21 cellular contexts compared by ENCODE assay signal in the genomic region with DNA sequence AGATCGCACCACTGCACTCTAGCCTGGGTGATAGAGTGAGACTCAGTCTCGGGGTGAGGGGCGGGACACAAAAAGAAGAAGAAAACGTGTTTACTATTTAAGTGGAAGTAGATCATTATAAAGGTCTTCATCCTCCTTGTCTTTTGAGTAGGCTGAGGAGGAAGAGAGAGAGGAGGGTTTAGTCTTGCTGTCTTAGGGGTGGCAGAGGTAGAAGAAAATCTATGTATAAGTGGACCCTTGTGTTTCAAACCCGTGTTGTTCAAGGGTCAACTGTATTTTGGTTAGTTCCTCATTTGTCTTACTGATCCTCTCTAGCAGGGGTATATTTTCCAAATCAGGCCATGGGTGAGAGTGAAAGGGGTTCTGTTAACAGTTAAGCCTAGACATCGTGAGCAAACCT. TPM values are rescaled to one million over a fixed set of nuclear protein-coding genes. Genes with fewer than 3 reads are reported as not detected.
DNase-seq lines count a peak whose midpoint lies in the region; ATAC-seq and TF ChIP-seq lines count a peak whose summit lies in the region.
"Had no signal": no experiment of that assay in that cellular context is flagged by ENCODE, and none has a peak within 500 bp of the region (broad histone marks: within the 10 kb centered on the region; RNA-seq: fewer than 3 reads in every experiment).

No MANE protein-coding gene starts in this region.

- H3K36me3 Mint-ChIP-seq in endodermal cell (ENCODE audit: low read depth): peaks cover 39% of the 10 kb centered on the region
- H3K36me3 Mint-ChIP-seq in progenitor cell of endocrine pancreas (ENCODE audit: insufficient read depth): peaks cover 1% of the 10 kb centered on the region

- H3K9me3 ChIP-seq in HUES48 (ENCODE audit: control insufficient read depth, insufficient read depth, low read length) (no peaks in the 10 kb centered on the region), endodermal cell (ENCODE audit: control insufficient read depth, low read length) (no peaks in the 10 kb centered on the region), esophagus squamous epithelium (no peaks in the 10 kb centered on the region)
- H3K9me3 ChIP-seq: BLaER1 treated with 17β-estradiol and CSF1 and Interleukin-3, amounts not matched to agents 10 nM and 100 nM had no signal

- H3K9me3 Mint-ChIP-seq in endodermal cell (no peaks in the 10 kb centered on the region), progenitor cell of endocrine pancreas (ENCODE audit: low read depth) (no peaks in the 10 kb centered on the region)

- TF ChIP-seq POLR2A in NB4 (IDR thresholded peaks at IDR 0.05; ENCODE audit: extremely low read depth, insufficient read length) (no peak), esophagus squamous epithelium (IDR thresholded peaks at IDR 0.05) (no peak)

- TF ChIP-seq CTCF in NB4 (IDR thresholded peaks at IDR 0.05; ENCODE audit: low read depth, low read length) (no peak), endodermal cell (conservative IDR thresholded peaks at IDR 0.05) (no peak), progenitor cell of endocrine pancreas (IDR thresholded peaks at IDR 0.05; ENCODE audit: unreplicated experiment) (no peak), esophagus squamous epithelium (IDR thresholded peaks at IDR 0.05) (no peak)

- H3K9ac ChIP-seq in HUES48 (ENCODE audit: low read depth, low read length) (no peak overlapping the region), endodermal cell (ENCODE audit: extremely low read depth, low read length, poor library complexity, severe bottlenecking) (no peak overlapping the region)
- H3K9ac ChIP-seq: BLaER1 treated with 17β-estradiol and CSF1 and Interleukin-3, amounts not matched to agents 10 nM and 100 nM had no signal

- H3K4me3 ChIP-seq in HUES48 (ENCODE audit: low read depth, low read length): no peak overlapping the region
- no peak overlapping the region for H3K4me3 ChIP-seq in NB4 (ENCODE audit: low read depth, low read length)
- H3K4me3 ChIP-seq in endodermal cell (ENCODE audit: low read length): no peak overlapping the region
- no peak overlapping the region for H3K4me3 ChIP-seq in esophagus squamous epithelium
- H3K4me3 ChIP-seq: BLaER1 treated with 17β-estradiol and CSF1 and Interleukin-3, amounts not matched to agents 10 nM and 100 nM had no signal

- H3K36me3 ChIP-seq in HUES48 (ENCODE audit: control insufficient read depth, insufficient read depth, low read length) (peaks cover 70% of the 10 kb centered on the region), endodermal cell (ENCODE audit: control insufficient read depth, insufficient read depth, low read length) (peaks cover 18% of the 10 kb centered on the region), esophagus squamous epithelium (no peaks in the 10 kb centered on the region)
- H3K36me3 ChIP-seq: BLaER1 treated with 17β-estradiol and CSF1 and Interleukin-3, amounts not matched to agents 10 nM and 100 nM had no signal

- H3K4me3 Mint-ChIP-seq in endodermal cell: no peak overlapping the region
- no peak overlapping the region for H3K4me3 Mint-ChIP-seq in progenitor cell of endocrine pancreas (ENCODE audit: low read depth)

- H3K27me3 ChIP-seq in HUES48 (ENCODE audit: control insufficient read depth, insufficient read depth, low read length) (no peaks in the 10 kb centered on the region), endodermal cell (ENCODE audit: control insufficient read depth, insufficient read depth, low read length, poor library complexity, severe bottlenecking) (no peaks in the 10 kb centered on the region), esophagus squamous epithelium (no peaks in the 10 kb centered on the region)
- H3K27me3 ChIP-seq: BLaER1 treated with 17β-estradiol and CSF1 and Interleukin-3, amounts not matched to agents 10 nM and 100 nM had no signal

- H3K4me1 ChIP-seq in HUES48 (ENCODE audit: control insufficient read depth, insufficient read depth, low read length): peaks cover 86% of the 10 kb centered on the region
- peaks cover 14% of the 10 kb centered on the region for H3K4me1 ChIP-seq in endodermal cell (ENCODE audit: control insufficient read depth, insufficient read depth, low read length)
- H3K4me1 ChIP-seq in esophagus squamous epithelium: peaks cover 0 to 9% (median 0%) of the 10 kb centered on the region in 3 donors

- H3K27me3 Mint-ChIP-seq in endodermal cell (ENCODE audit: insufficient read depth) (no peaks in the 10 kb centered on the region), progenitor cell of endocrine pancreas (no peaks in the 10 kb centered on the region)

- ATAC-seq in HG02852 (IDR thresholded peaks at IDR 0.05; ENCODE audit: unreplicated experiment): no peak
- ATAC-seq: HCT116, PC-3, SK-N-SH treated with all-trans-retinoic acid at 6 μM for 48 hours had no signal

- H3K4me1 Mint-ChIP-seq in endodermal cell (peaks cover 73% of the 10 kb centered on the region), progenitor cell of endocrine pancreas (ENCODE audit: low read depth) (peaks cover 40% of the 10 kb centered on the region)

- intact Hi-C loops in esophagus squamous epithelium (cut with DNase I): no loop called here

- WGBS in endodermal cell (ENCODE audit: insufficient coverage in 1 of 2, insufficient read length in 1 of 2), 2 experiments: 88 to 92% methylated on average over 5 to 6 of the region's 6 CpGs
- WGBS in esophagus squamous epithelium, 2 donors: 64 to 81% methylated on average over 5 to 6 of the region's 6 CpGs

- peak overlapping the region; percentile 23 for H3K27ac ChIP-seq in HUES48 (ENCODE audit: low read depth, low read length)
- H3K27ac ChIP-seq in endodermal cell (ENCODE audit: low read depth, low read length): peak overlapping the region; percentile 27
- H3K27ac ChIP-seq in esophagus squamous epithelium: no peak overlapping the region
- H3K27ac ChIP-seq: BLaER1 treated with 17β-estradiol and CSF1 and Interleukin-3, amounts not matched to agents 10 nM and 100 nM had no signal

- DNase-seq in NB4 (ENCODE audit: low read depth): peak; percentile 57
- DNase-seq in endodermal cell: no peak
- DNase-seq in progenitor cell of endocrine pancreas (ENCODE audit: low spot score, unreplicated experiment): no peak
- DNase-seq in activated effector memory CD4-positive, alpha-beta T cell treated with Interleukin-2 at 50 U/mL for 16 hours: no peak
- DNase-seq in esophagus squamous epithelium (lab: John Stamatoyannopoulos, UW): no peak
- DNase-seq: DMS79 treated with DMSO at 0.1 percent for 48 hours, NCI-H1417 treated with DMSO at 0.1 percent for 48 hours, NCI-H187 treated with DMSO at 0.1 percent for 48 hours, NCI-H2227 treated with DMSO at 0.1 percent for 48 hours, NCI-H524, NCI-H82, PC-3, RPMI8226, SIG-M5, T-helper 1 cell had no signal

- peak overlapping the region; percentile 79 for H3K27ac Mint-ChIP-seq in endodermal cell
- H3K27ac Mint-ChIP-seq in progenitor cell of endocrine pancreas: peak overlapping the region; percentile 46

RNA-seq across cellular contexts. Expression of gene TRIM71, which starts 40.1 kb away (rescaled TPM):
- 100 to 1,000 TPM; 154 to 169 TPM for total RNA-seq in endodermal cell
- polyA plus RNA-seq in endodermal cell (2013, experiment 1 of 2): 25.8 TPM
- polyA plus RNA-seq in endodermal cell (2013, experiment 2 of 2): 26.8 TPM
- 61.3 and 61.6 TPM in 2 replicates for total RNA-seq in progenitor cell of endocrine pancreas
- not detected for total RNA-seq in esophagus squamous epithelium
- total RNA-seq: HT1080 had no signal

Comparison
In these comparisons a context has a peak if more than half of its experiments do, and no peak if none do; other contexts are left out.
1. H3K27ac ChIP-seq: peak in HUES48 (single experiment) and endodermal cell (single experiment); none in esophagus squamous epithelium (0 of 4).
2. RNA of gene TRIM71, which starts 40.1 kb away (total RNA-seq): 154 to 169 TPM in endodermal cell and 61.3 to 61.6 TPM in progenitor cell of endocrine pancreas; not detected in esophagus squamous epithelium; every median in the first group is over 10 times any median in the second.